Comparison of ENCODE assay signal across 1 cellular context in the genomic region with DNA sequence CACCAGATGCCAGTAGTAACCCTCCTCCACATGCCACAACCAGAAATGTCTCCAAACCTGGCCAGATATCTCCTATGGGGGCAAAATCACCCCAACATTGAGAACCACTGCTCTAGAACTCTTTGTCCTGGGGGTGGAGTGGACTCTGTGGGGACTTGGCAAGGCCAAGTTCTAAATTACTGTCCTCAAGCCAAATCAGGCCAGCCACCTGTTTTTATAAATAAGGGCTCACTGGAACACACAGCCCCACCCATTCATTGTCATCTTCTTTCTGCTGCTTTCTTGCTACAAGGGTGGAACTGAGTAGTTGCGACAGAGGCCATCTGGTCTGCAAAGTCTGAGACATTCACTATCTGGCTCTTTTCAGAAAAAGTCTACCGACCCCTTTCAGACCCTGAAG.
TF ChIP-seq lines count a peak whose summit lies in the region.

No MANE protein-coding gene starts in this region.

TF ChIP-seq in HEK293T, 16 proteins besides CTCF, POLR2A, EP300 and RAD21:
- TF ChIP-seq HDGF (IDR thresholded peaks at IDR 0.05; ENCODE audit: borderline replicate concordance) (no peak), BHLHE40 (IDR thresholded peaks at IDR 0.05; ENCODE audit: borderline replicate concordance) (no peak), FOXA1 (IDR thresholded peaks at IDR 0.05) (no peak), SUZ12 (IDR thresholded peaks at IDR 0.05) (no peak), FOXK2 (IDR thresholded peaks at IDR 0.05) (no peak), ELF4 (IDR thresholded peaks at IDR 0.05) (no peak), ZNF384 (IDR thresholded peaks at IDR 0.05) (no peak), LEF1 (IDR thresholded peaks at IDR 0.05; ENCODE audit: borderline replicate concordance) (no peak), NFRKB (IDR thresholded peaks at IDR 0.05) (no peak), FOXM1 (IDR thresholded peaks at IDR 0.05; ENCODE audit: borderline replicate concordance) (no peak), L3MBTL2 (conservative IDR thresholded peaks at IDR 0.05) (no peak), ARNT (IDR thresholded peaks at IDR 0.05) (no peak), SP1 (IDR thresholded peaks at IDR 0.05) (no peak), CTBP1 (IDR thresholded peaks at IDR 0.05; ENCODE audit: borderline replicate concordance) (no peak), PKNOX1 (IDR thresholded peaks at IDR 0.05) (no peak), TARDBP (IDR thresholded peaks at IDR 0.05) (no peak)
TF ChIP-seq in HEK293T: peak in this region for 0.
